ENCODE assay signal across 25 cellular contexts in genomic region chr12:25741917-25742316, GRCh38.
DNase-seq lines count a peak whose midpoint lies in the region; ATAC-seq, FAIRE-seq and TF ChIP-seq lines count a peak whose summit lies in the region.
"Had no signal": no experiment of that assay in that cellular context is flagged by ENCODE, and none has a peak within 500 bp of the region (broad histone marks: within the 10 kb centered on the region; RNA-seq: fewer than 3 reads in every experiment).

No MANE protein-coding gene starts in this region.

- H2BK15ac ChIP-seq in IMR-90 (ENCODE audit: low read depth, low read length), result peak overlapping the region; percentile 63; the same call in 1 of the 3 replicates

- H3K79me1 ChIP-seq in IMR-90 (ENCODE audit: low read depth in 1 of 2, low read length in 2 of 2), result no peaks in the 10 kb centered on the region

- no peak overlapping the region for H2BK120ac ChIP-seq in IMR-90 (ENCODE audit: low read depth, low read length)

- H2AFZ ChIP-seq in IMR-90 (replicated peaks; ENCODE audit: low read length, poor library complexity) (no peak overlapping the region), K562 (ENCODE audit: low read depth, low read length) (no peak overlapping the region), osteoblast (ENCODE audit: low read length) (no peak overlapping the region)
- H2AFZ ChIP-seq: GM23338 had no signal

- no peaks in the 10 kb centered on the region for H3K9me3 ChIP-seq in IMR-90 (ENCODE audit: control insufficient read depth, insufficient read depth, low read length)
- no peaks in the 10 kb centered on the region for H3K9me3 ChIP-seq in K562 (replicated peaks; ENCODE audit: control insufficient read depth, insufficient read depth, low read depth, low read length)
- no peaks in the 10 kb centered on the region for H3K9me3 ChIP-seq in osteoblast (ENCODE audit: low read depth, low read length)
- H3K9me3 ChIP-seq in aorta (ENCODE audit: control insufficient read depth, low read length), result no peaks in the 10 kb centered on the region
- H3K9me3 ChIP-seq: BE2C had no signal

- no peak overlapping the region for H4K8ac ChIP-seq in IMR-90 (ENCODE audit: low read depth in 2 of 2, low read length in 2 of 2)

- no peak overlapping the region for H3K23ac ChIP-seq in IMR-90 (ENCODE audit: low read depth, low read length)

- H3K4me3 ChIP-seq in IMR-90 (ENCODE audit: insufficient read depth, low read depth, low read length), result no peak overlapping the region
- no peak overlapping the region for H3K4me3 ChIP-seq in K562
- H3K4me3 ChIP-seq in osteoblast (ENCODE audit: insufficient read depth, low read length), result no peak overlapping the region
- no peak overlapping the region for H3K4me3 ChIP-seq in aorta (ENCODE audit: low read length in 2 of 2)
- H3K4me3 ChIP-seq: A549; BLaER1 treated with 17β-estradiol and CSF1 and Interleukin-3, amounts not matched to agents 10 nM and 100 nM; GM12878; GM23338 had no signal

- H2AK5ac ChIP-seq in IMR-90 (ENCODE audit: low read depth, low read length), result no peak overlapping the region

- H4K91ac ChIP-seq in IMR-90 (ENCODE audit: insufficient read depth, low read depth, low read length), result no peak overlapping the region

- H2AK9ac ChIP-seq in IMR-90 (replicated peaks; ENCODE audit: low read depth, low read length, poor library complexity), result no peak overlapping the region

- no peak overlapping the region for H3K9ac ChIP-seq in IMR-90 (ENCODE audit: low read depth, low read length)
- H3K9ac ChIP-seq in K562 (ENCODE audit: insufficient read depth in 1 of 2, low read depth in 2 of 2, low read length in 2 of 2), result no peak overlapping the region
- H3K9ac ChIP-seq: BLaER1 treated with 17β-estradiol and CSF1 and Interleukin-3, amounts not matched to agents 10 nM and 100 nM had no signal

- H3K18ac ChIP-seq in IMR-90 (ENCODE audit: low read depth, low read length), result no peak overlapping the region

- peaks cover 6% of the 10 kb centered on the region; the same call in 1 of the 2 replicates for H3K4me1 ChIP-seq in IMR-90 (ENCODE audit: control insufficient read depth, insufficient read depth, low read length)
- no peaks in the 10 kb centered on the region for H3K4me1 ChIP-seq in K562 (replicated peaks in 1 of 2; ENCODE audit: control insufficient read depth in 2 of 2, insufficient read depth in 2 of 2, low read length in 2 of 2)
- no peaks in the 10 kb centered on the region for H3K4me1 ChIP-seq in osteoblast (ENCODE audit: insufficient read depth, low read length)
- no peaks in the 10 kb centered on the region for H3K4me1 ChIP-seq in aorta (ENCODE audit: control insufficient read depth in 1 of 2, insufficient read depth in 2 of 2, low read length in 2 of 2)
- H3K4me1 ChIP-seq: A549; BE2C; BLaER1 treated with 17β-estradiol and CSF1 and Interleukin-3, amounts not matched to agents 10 nM and 100 nM had no signal

- H3K79me2 ChIP-seq in K562 (ENCODE audit: control insufficient read depth, insufficient read depth, low read length), result no peaks in the 10 kb centered on the region
- H3K79me2 ChIP-seq in osteoblast (ENCODE audit: insufficient read depth, low read length), result no peaks in the 10 kb centered on the region

- no peak overlapping the region for H3K4ac ChIP-seq in IMR-90 (ENCODE audit: low read depth, low read length)

- dilution Hi-C loops in IMR-90 (cut with HindIII; ENCODE audit: low sequenced_read_pairs, unreplicated experiment), result no loop called here

- H4K20me1 ChIP-seq in IMR-90 (ENCODE audit: insufficient read depth, low read length) (no peaks in the 10 kb centered on the region), K562 (replicated peaks; ENCODE audit: control insufficient read depth, insufficient read depth, low read length) (no peaks in the 10 kb centered on the region), osteoblast (ENCODE audit: insufficient read depth, low read length) (no peaks in the 10 kb centered on the region)
- H4K20me1 ChIP-seq: BLaER1 treated with 17β-estradiol and CSF1 and Interleukin-3, amounts not matched to agents 10 nM and 100 nM had no signal

- H3K36me3 ChIP-seq in IMR-90 (ENCODE audit: control insufficient read depth, insufficient read depth, low read length) (no peaks in the 10 kb centered on the region), K562 (ENCODE audit: control insufficient read depth, insufficient read depth, low read length) (no peaks in the 10 kb centered on the region), osteoblast (ENCODE audit: insufficient read depth, low read length) (no peaks in the 10 kb centered on the region), aorta (ENCODE audit: control insufficient read depth in 1 of 2, insufficient read depth in 2 of 2, low read length in 1 of 2) (no peaks in the 10 kb centered on the region)
- H3K36me3 ChIP-seq: BE2C; BLaER1 treated with 17β-estradiol and CSF1 and Interleukin-3, amounts not matched to agents 10 nM and 100 nM had no signal

- TF ChIP-seq POLR2A in IMR-90 (IDR thresholded peaks at IDR 0.05; ENCODE audit: low read depth, low read length) (no peak), K562 (conservative IDR thresholded peaks at IDR 0.05) (no peak)

- no peak overlapping the region for H3K14ac ChIP-seq in IMR-90 (replicated peaks; ENCODE audit: low read depth, low read length)

- TF ChIP-seq RAD21 in IMR-90 (IDR thresholded peaks at IDR 0.05; ENCODE audit: low read length), result no peak
- no peak for TF ChIP-seq RAD21 in K562 (CRISPR knock-in tag; conservative IDR thresholded peaks at IDR 0.05 in 1 of 2, IDR thresholded peaks at IDR 0.05 in 1 of 2)

- H3K4me2 ChIP-seq in IMR-90 (ENCODE audit: low read depth, low read length) (no peak overlapping the region), K562 (ENCODE audit: insufficient read depth, low read length) (no peak overlapping the region), osteoblast (ENCODE audit: insufficient read depth, low read length) (no peak overlapping the region)
- H3K4me2 ChIP-seq: A549; BLaER1 treated with 17β-estradiol and CSF1 and Interleukin-3, amounts not matched to agents 10 nM and 100 nM; GM23338 had no signal

- H4K5ac ChIP-seq in IMR-90 (ENCODE audit: low read depth, low read length), result no peak overlapping the region

- no peaks in the 10 kb centered on the region for H3K9me1 ChIP-seq in IMR-90 (ENCODE audit: insufficient read depth, low read length)
- H3K9me1 ChIP-seq in K562 (ENCODE audit: control insufficient read depth, insufficient read depth, low read length), result no peaks in the 10 kb centered on the region

- in situ Hi-C loops in IMR-90 (cut with MboI; ENCODE audit: low sequenced_read_pairs) (no loop called here), K562 (cut with MboI) (no loop called here)

- no peak overlapping the region for H3K56ac ChIP-seq in IMR-90 (ENCODE audit: extremely low read depth, insufficient read depth, low read length)

- BruUV-seq in IMR-90 (replicated peaks; lab: Mats Ljungman, UMichigan) (no TSS peak), K562 (replicated peaks; lab: Mats Ljungman, UMichigan) (no TSS peak)

- H2BK20ac ChIP-seq in IMR-90 (ENCODE audit: low read depth, low read length), result no peak overlapping the region

- TF ChIP-seq CTCF in IMR-90 (conservative IDR thresholded peaks at IDR 0.05; ENCODE audit: low read depth, low read length) (no peak), K562 (IDR thresholded peaks at IDR 0.05 in 2 of 3, conservative IDR thresholded peaks at IDR 0.05 in 1 of 3; ENCODE audit: insufficient read depth in 2 of 3, low read depth in 1 of 3, low read length in 3 of 3) (no peak), osteoblast (IDR thresholded peaks at IDR 0.05; ENCODE audit: extremely low read depth, low read depth, low read length) (no peak)

- POLR2A ChIA-PET in IMR-90 (lab: Charles Lee; ENCODE audit: unreplicated experiment), result no interaction called here
- POLR2A ChIA-PET in K562 (lab: Yijun Ruan, JAX), result no interaction called here

- no peak for TF ChIP-seq EP300 in K562 (IDR thresholded peaks at IDR 0.05; ENCODE audit: low read length)

- intact Hi-C loops in IMR-90 (cut with micrococcal nuclease), result no loop called here
- intact Hi-C loops in K562 (cut with micrococcal nuclease), result no loop called here
- intact Hi-C loops in aorta (cut with DNase I), result no loop called here

- no peak overlapping the region for H2BK5ac ChIP-seq in IMR-90 (ENCODE audit: low read depth, low read length, poor library complexity, severe bottlenecking)

- CTCF ChIA-PET in IMR-90 (lab: Yijun Ruan, JAX), result no interaction called here
- CTCF ChIA-PET in K562 (lab: Yijun Ruan, JAX; ENCODE audit: low intra/inter-chr PET ratio), result no interaction called here

- H3K27ac ChIP-seq in IMR-90 (ENCODE audit: insufficient read depth, low read length) (no peak overlapping the region), K562 (ENCODE audit: extremely low read depth, low read depth, low read length) (no peak overlapping the region), osteoblast (ENCODE audit: low read depth, low read length) (no peak overlapping the region), aorta (ENCODE audit: low read depth in 1 of 2, low read length in 2 of 2) (no peak overlapping the region)
- H3K27ac ChIP-seq: A549; BLaER1 treated with 17β-estradiol and CSF1 and Interleukin-3, amounts not matched to agents 10 nM and 100 nM had no signal

- H3K27me3 ChIP-seq in IMR-90 (ENCODE audit: control insufficient read depth, insufficient read depth, low read length), result no peaks in the 10 kb centered on the region
- peaks cover 0 to 2% of the 10 kb centered on the region in 2 experiments; a peak in 1 of 5 replicates for H3K27me3 ChIP-seq in K562 (ENCODE audit: control insufficient read depth in 2 of 2, insufficient read depth in 2 of 2, low read length in 2 of 2)
- no peaks in the 10 kb centered on the region for H3K27me3 ChIP-seq in osteoblast (ENCODE audit: insufficient read depth, low read length)
- H3K27me3 ChIP-seq in aorta (ENCODE audit: control insufficient read depth in 1 of 2, insufficient read depth in 2 of 2, low read length in 1 of 2), result no peaks in the 10 kb centered on the region
- H3K27me3 ChIP-seq: BE2C; BLaER1 treated with 17β-estradiol and CSF1 and Interleukin-3, amounts not matched to agents 10 nM and 100 nM had no signal

- no peak for FAIRE-seq in K562 (lab: Jason Lieb, UNC)
- FAIRE-seq: A549, D721Med, GM12878 had no signal

- ATAC-seq in IMR-90 (ENCODE audit: low read depth) (no peak), K562 (no peak), aorta (ENCODE audit: low FRiP score) (no peak), HG03095 (IDR thresholded peaks at IDR 0.05; ENCODE audit: unreplicated experiment) (no peak), GM18858 (IDR thresholded peaks at IDR 0.05; ENCODE audit: unreplicated experiment) (no peak)
- ATAC-seq: A549, GM12878, GM23338, HCT116 had no signal

- DNase-seq in IMR-90 (no peak), K562 (ENCODE audit: extremely low read depth in 1 of 4, low spot score in 3 of 4) (no peak), osteoblast (ENCODE audit: insufficient read length, low spot score, missing footprints) (peak; percentile 26), aorta (no peak), NOMO-1 treated with dmso at 0.1 percent for 144 hours (lab: John Stamatoyannopoulos, UW; ENCODE audit: unreplicated experiment) (no peak)
- DNase-seq: 8988T; ACHN; AML-193; BE2C; CD4-positive, alpha-beta T cell; CD8-positive, alpha-beta memory T cell; DMS 273 treated with DMSO at 0.1 percent for 48 hours; DMS79; EL; GDM1; H9; HFFc6 had no signal

- no CpG with 5 or more reads among the region's 1 CpG for WGBS in IMR-90 (ENCODE audit: extremely low coverage in 2 of 2, insufficient read length in 1 of 2), 2 experiments
- 0% methylated on average over 1 of the region's 1 CpG for WGBS in K562 (ENCODE audit: insufficient coverage, low coverage, missing lambda C conversion rate)
- WGBS in aorta, 2 donors, result 95 to 100% methylated on average over 1 of the region's 1 CpG

TF ChIP-seq in K562, 482 proteins besides CTCF, POLR2A, EP300 and RAD21 (continues in another document):
- TF ChIP-seq HDAC1 (IDR thresholded peaks at IDR 0.05), result no peak
